Comparison of ENCODE assay signal across 8 cellular contexts in the genomic region with DNA sequence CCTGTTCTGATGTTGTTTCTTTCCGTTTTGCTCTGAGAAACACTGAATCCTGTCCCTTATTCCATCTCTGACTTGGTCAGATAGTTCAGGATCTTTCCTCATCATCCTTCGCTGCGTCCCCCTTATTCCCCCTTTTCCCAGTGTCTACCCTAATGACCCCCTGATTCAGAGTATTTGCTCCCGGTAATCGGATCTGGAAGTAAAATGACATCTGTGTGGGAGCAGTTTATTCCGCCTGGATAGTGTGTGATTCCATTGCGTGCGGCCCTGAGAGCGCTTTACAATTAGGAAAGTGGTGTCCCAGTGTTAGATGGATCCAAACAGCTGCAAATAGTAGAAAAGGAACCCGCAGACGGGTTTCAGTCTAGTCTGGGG. TPM values are rescaled to one million over a fixed set of nuclear protein-coding genes. Genes with fewer than 3 reads are reported as not detected.
DNase-seq lines count a peak whose midpoint lies in the region; TF ChIP-seq lines count a peak whose summit lies in the region.

No MANE protein-coding gene starts in this region.

- peak overlapping the region; percentile 95 to 99 (median 96) for H3K4me3 Mint-ChIP-seq in CD8-positive, alpha-beta memory T cell
- peak overlapping the region; percentile 100 for H3K4me3 Mint-ChIP-seq in chondrocyte (ENCODE audit: unreplicated experiment)

- H2AK5ac ChIP-seq in mesendoderm (ENCODE audit: low read length) = no peak overlapping the region

- peak overlapping the region; percentile 80 for H3K27ac ChIP-seq in CD8-positive, alpha-beta memory T cell (ENCODE audit: low read depth, low read length)
- H3K27ac ChIP-seq in mesendoderm (ENCODE audit: low read depth, low read length) = peak overlapping the region; percentile 0

- no peaks in the 10 kb centered on the region for H3K9me3 ChIP-seq in CD8-positive, alpha-beta memory T cell (ENCODE audit: low read length)
- no peaks in the 10 kb centered on the region for H3K9me3 ChIP-seq in MG63

- H3K36me3 ChIP-seq in CD8-positive, alpha-beta memory T cell (ENCODE audit: insufficient read depth, low read length) = peaks cover 8% of the 10 kb centered on the region
- H3K36me3 ChIP-seq in MG63 (peaks cover 33% of the 10 kb centered on the region), mesendoderm (ENCODE audit: control insufficient read depth, insufficient read depth, low read length) (peaks cover 3% of the 10 kb centered on the region)

- H3K27ac Mint-ChIP-seq in CD8-positive, alpha-beta memory T cell = peak overlapping the region; percentile 94 to 99 (median 96)
- H3K27ac Mint-ChIP-seq in chondrocyte (ENCODE audit: unreplicated experiment) = peak overlapping the region; percentile 100

- peaks cover 0 to 41% (median 11%) of the 10 kb centered on the region in 3 donors for H3K36me3 Mint-ChIP-seq in CD8-positive, alpha-beta memory T cell
- peaks cover 10% of the 10 kb centered on the region for H3K36me3 Mint-ChIP-seq in chondrocyte (ENCODE audit: low read depth)

- no peaks in the 10 kb centered on the region for H3K9me3 Mint-ChIP-seq in CD8-positive, alpha-beta memory T cell
- H3K9me3 Mint-ChIP-seq in chondrocyte (ENCODE audit: low read depth) = no peaks in the 10 kb centered on the region

- no CpG with 5 or more reads among the region's 11 CpGs for WGBS in mesendoderm (ENCODE audit: extremely low coverage, insufficient coverage, low lambda C conversion rate)

- peak overlapping the region; percentile 68 for H3K9ac ChIP-seq in mesendoderm (ENCODE audit: low read length)

- H2BK5ac ChIP-seq in mesendoderm (ENCODE audit: low read length) = no peak overlapping the region

- H3K4me1 Mint-ChIP-seq in CD8-positive, alpha-beta memory T cell = peaks cover 23 to 32% (median 30%) of the 10 kb centered on the region in 3 donors
- peaks cover 16% of the 10 kb centered on the region for H3K4me1 Mint-ChIP-seq in chondrocyte (ENCODE audit: low read depth)

- H3K4me1 ChIP-seq in CD8-positive, alpha-beta memory T cell (ENCODE audit: insufficient read depth, low read length) = peaks cover 20% of the 10 kb centered on the region
- H3K4me1 ChIP-seq in mesendoderm (ENCODE audit: control insufficient read depth, low read depth, low read length) = no peaks in the 10 kb centered on the region

- no peak overlapping the region for H4K8ac ChIP-seq in mesendoderm (ENCODE audit: low read depth, low read length)

- peak overlapping the region; percentile 74 for H3K4me3 ChIP-seq in CD8-positive, alpha-beta memory T cell (ENCODE audit: low read length)
- H3K4me3 ChIP-seq in MG63 (peak overlapping the region; percentile 84), mesendoderm (ENCODE audit: low read length) (peak overlapping the region; percentile 40)

- TF ChIP-seq CTCF in chondrocyte (IDR thresholded peaks at IDR 0.05) = no peak

- H3K27me3 ChIP-seq in CD8-positive, alpha-beta memory T cell (ENCODE audit: insufficient read depth, low read length, poor library complexity, severe bottlenecking) = no peaks in the 10 kb centered on the region
- no peaks in the 10 kb centered on the region for H3K27me3 ChIP-seq in MG63
- no peaks in the 10 kb centered on the region for H3K27me3 ChIP-seq in mesendoderm (ENCODE audit: insufficient read depth, low read length, poor library complexity)

- H2BK15ac ChIP-seq in mesendoderm (replicated peaks; ENCODE audit: low read depth) = no peak overlapping the region

- POLR2A ChIA-PET in CD8-positive, alpha-beta memory T cell (lab: Charles Lee) = interaction anchor here (0.6 to 2.1 kb wide), 2 partner anchors 54 to 189 kb away, joined by 4 to 13 read pairs; a partner anchor contains a TSS
- POLR2A ChIA-PET in HEK293T (lab: Yijun Ruan, JAX) = interaction anchor here (0.9 to 3.0 kb wide), 6 partner anchors 11 to 53 kb away, joined by 3 to 17 read pairs (median 3); a partner anchor contains a TSS

- H3K4me2 ChIP-seq in mesendoderm (ENCODE audit: low read length) = peak overlapping the region; percentile 19

- H3K56ac ChIP-seq in mesendoderm (ENCODE audit: low read length) = peak overlapping the region; percentile 88

- H4K5ac ChIP-seq in mesendoderm (ENCODE audit: low read length) = no peak overlapping the region

- CTCF ChIA-PET in CD8-positive, alpha-beta memory T cell (lab: Charles Lee) = interaction anchor here (1.3 kb wide), 1 partner anchor 52 kb away, joined by 3 read pairs; no protein-coding TSS in a partner anchor
- CTCF ChIA-PET in HEK293T (lab: Yijun Ruan, JAX) = no interaction called here

- H3K23ac ChIP-seq in mesendoderm (ENCODE audit: low read length) = no peak overlapping the region

- peaks cover 0 to 2% of the 10 kb centered on the region in 2 donors for H3K27me3 Mint-ChIP-seq in CD8-positive, alpha-beta memory T cell
- no peaks in the 10 kb centered on the region for H3K27me3 Mint-ChIP-seq in chondrocyte (ENCODE audit: low read depth)

- no peak for DNase-seq in CD8-positive, alpha-beta memory T cell
- DNase-seq in MG63 = no peak
- no peak for DNase-seq in chondrocyte (ENCODE audit: low spot score)
- peak; percentile 11 for DNase-seq in mesendoderm
- DNase-seq in activated effector memory CD4-positive, alpha-beta T cell treated with Interleukin-2 at 50 U/mL for 16 hours = no peak
- no peak for DNase-seq in superior temporal gyrus (ENCODE audit: extremely low spot score)
- no peak for DNase-seq in retina
- DNase-seq in HEK293T (ENCODE audit: extremely low spot score) = no peak

- H3K79me1 ChIP-seq in mesendoderm (ENCODE audit: low read length) = peaks cover 7% of the 10 kb centered on the region

- H3K4ac ChIP-seq in mesendoderm (ENCODE audit: low read depth, low read length) = no peak overlapping the region

- H3K18ac ChIP-seq in mesendoderm (ENCODE audit: low read length) = no peak overlapping the region

- H2BK120ac ChIP-seq in mesendoderm (ENCODE audit: low read depth, low read length) = no peak overlapping the region

- H3K79me2 ChIP-seq in mesendoderm (ENCODE audit: control insufficient read depth, insufficient read depth, low read length) = peaks cover 27% of the 10 kb centered on the region

TF ChIP-seq in HEK293T, 16 proteins besides CTCF, POLR2A, EP300 and RAD21:
- TF ChIP-seq CTBP1 (IDR thresholded peaks at IDR 0.05; ENCODE audit: borderline replicate concordance) (no peak), NFRKB (IDR thresholded peaks at IDR 0.05) (no peak), ZNF384 (IDR thresholded peaks at IDR 0.05) (no peak), FOXA1 (IDR thresholded peaks at IDR 0.05) (no peak), ARNT (IDR thresholded peaks at IDR 0.05) (no peak), ELF4 (IDR thresholded peaks at IDR 0.05) (no peak)
- TF ChIP-seq, protein P1, sequence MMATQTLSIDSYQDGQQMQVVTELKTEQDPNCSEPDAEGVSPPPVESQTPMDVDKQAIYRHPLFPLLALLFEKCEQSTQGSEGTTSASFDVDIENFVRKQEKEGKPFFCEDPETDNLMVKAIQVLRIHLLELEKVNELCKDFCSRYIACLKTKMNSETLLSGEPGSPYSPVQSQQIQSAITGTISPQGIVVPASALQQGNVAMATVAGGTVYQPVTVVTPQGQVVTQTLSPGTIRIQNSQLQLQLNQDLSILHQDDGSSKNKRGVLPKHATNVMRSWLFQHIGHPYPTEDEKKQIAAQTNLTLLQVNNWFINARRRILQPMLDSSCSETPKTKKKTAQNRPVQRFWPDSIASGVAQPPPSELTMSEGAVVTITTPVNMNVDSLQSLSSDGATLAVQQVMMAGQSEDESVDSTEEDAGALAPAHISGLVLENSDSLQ (IDR thresholded peaks at IDR 0.05) = no peak

RNA-seq across cellular contexts. Expression of a gene that starts 0.6 kb away (rescaled TPM):
- total RNA-seq in CD8-positive, alpha-beta memory T cell = 100 to 1,000 TPM; 115 to 117 TPM
- polyA plus RNA-seq in CD8-positive, alpha-beta memory T cell = 70.1 TPM
- total RNA-seq in MG63 (2014; rRNA removed; shearing (Covaris generic); ENCODE audit: low replicate concordance) = 51.7 and 83.5 TPM in 2 replicates
- 44.2 to 56.2 TPM (median 49.2 TPM) in 3 replicates for total RNA-seq in chondrocyte
- polyA plus RNA-seq in mesendoderm (2013, experiment 1 of 2) = 102 TPM
- 102 TPM for polyA plus RNA-seq in mesendoderm (2013, experiment 2 of 2)

RNA-seq across cellular contexts. Expression of a gene that starts 53.9 kb away (rescaled TPM):
- total RNA-seq in CD8-positive, alpha-beta memory T cell = 10 to 100 TPM; 32.4 to 35.6 TPM
- polyA plus RNA-seq in CD8-positive, alpha-beta memory T cell = 18.1 TPM
- total RNA-seq in MG63 (2014; rRNA removed; shearing (Covaris generic); ENCODE audit: low replicate concordance) = 9.0 and 14.6 TPM in 2 replicates
- 18.6 to 19.9 TPM (median 18.9 TPM) in 3 replicates for total RNA-seq in chondrocyte
- polyA plus RNA-seq in mesendoderm (2013, experiment 1 of 2) = 61.5 TPM
- 60.5 TPM for polyA plus RNA-seq in mesendoderm (2013, experiment 2 of 2)
